Comparison of ENCODE assay signal across 29 cellular contexts in the genomic region with DNA sequence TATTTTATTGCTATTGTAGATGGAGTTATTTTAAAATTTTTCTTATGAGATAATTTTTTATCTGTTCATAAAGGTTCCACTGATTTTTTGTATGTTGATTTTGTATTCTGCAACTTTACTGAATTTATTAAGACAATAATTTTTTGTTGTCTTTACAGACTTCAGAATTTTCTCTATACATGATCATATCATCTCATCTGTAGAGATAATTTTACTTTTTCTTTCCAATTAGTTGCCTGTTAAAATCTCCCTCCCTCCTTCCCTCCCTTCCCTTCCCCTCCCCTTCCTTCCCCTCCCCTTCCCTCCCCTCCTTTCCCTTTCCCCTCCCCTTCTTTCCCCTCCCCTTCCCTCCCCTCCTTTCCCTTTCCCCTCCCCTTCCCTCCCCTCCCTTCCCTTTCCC.
"Had no signal": no experiment of that assay in that cellular context is flagged by ENCODE, and none has a peak within 500 bp of the region (broad histone marks: within the 10 kb centered on the region; RNA-seq: fewer than 3 reads in every experiment).

No MANE protein-coding gene starts in this region.

- H3K27me3 ChIP-seq: colonic mucosa, dorsolateral prefrontal cortex, esophagus muscularis mucosa, esophagus squamous epithelium, foreskin keratinocyte, gastrocnemius medialis, gastroesophageal sphincter, heart left ventricle, heart right ventricle had no signal

- H3K9me3 ChIP-seq: colonic mucosa had no signal

- ATAC-seq: effector memory CD8-positive, alpha-beta T cell; esophagus mucosa; foreskin keratinocyte; gastrocnemius medialis; gastroesophageal sphincter; heart left ventricle; heart right ventricle had no signal

- H3K36me3 ChIP-seq: colonic mucosa, esophagus muscularis mucosa, esophagus squamous epithelium, gastrocnemius medialis, gastroesophageal sphincter, heart left ventricle, heart right ventricle had no signal

- DNase-seq: colonic mucosa; cortex of kidney; dermis blood vessel endothelial cell; dorsolateral prefrontal cortex; effector CD4-positive, alpha-beta T cell; effector CD8-positive, alpha-beta T cell; effector memory CD4-positive, alpha-beta T cell; effector memory CD8-positive, alpha-beta T cell; endodermal cell; erythroblast; esophagus squamous epithelium; foreskin fibroblast; foreskin keratinocyte; foreskin melanocyte; gastrocnemius medialis; glutamatergic neuron; head of caudate nucleus; heart left ventricle; heart right ventricle had no signal

- H3K27ac ChIP-seq: colonic mucosa, coronary artery, dorsolateral prefrontal cortex, epithelial cell of prostate, esophagus muscularis mucosa, esophagus squamous epithelium, foreskin keratinocyte, gastrocnemius medialis, gastroesophageal sphincter, heart left ventricle, heart right ventricle had no signal

- H3K27ac Mint-ChIP-seq: dendritic cell treated with granulocyte-macrophage colony-stimulating factor and Interleukin-4, amounts not matched to agents 40 ng/mL and 50 ng/mL, for 4 days; effector memory CD8-positive, alpha-beta T cell; endodermal cell had no signal

- H3K9me3 Mint-ChIP-seq: endodermal cell had no signal

- H3K4me1 ChIP-seq: colonic mucosa, esophagus muscularis mucosa, esophagus squamous epithelium, foreskin keratinocyte, gastrocnemius medialis, gastroesophageal sphincter, heart left ventricle, heart right ventricle had no signal

- H3K4me3 ChIP-seq: colonic mucosa, coronary artery, dorsolateral prefrontal cortex, esophagus muscularis mucosa, esophagus squamous epithelium, gastrocnemius medialis, gastroesophageal sphincter, heart left ventricle, heart right ventricle had no signal

- FAIRE-seq: colon, endometrium, endothelial cell of umbilical vein, frontal cortex had no signal
